In the genomic region with DNA sequence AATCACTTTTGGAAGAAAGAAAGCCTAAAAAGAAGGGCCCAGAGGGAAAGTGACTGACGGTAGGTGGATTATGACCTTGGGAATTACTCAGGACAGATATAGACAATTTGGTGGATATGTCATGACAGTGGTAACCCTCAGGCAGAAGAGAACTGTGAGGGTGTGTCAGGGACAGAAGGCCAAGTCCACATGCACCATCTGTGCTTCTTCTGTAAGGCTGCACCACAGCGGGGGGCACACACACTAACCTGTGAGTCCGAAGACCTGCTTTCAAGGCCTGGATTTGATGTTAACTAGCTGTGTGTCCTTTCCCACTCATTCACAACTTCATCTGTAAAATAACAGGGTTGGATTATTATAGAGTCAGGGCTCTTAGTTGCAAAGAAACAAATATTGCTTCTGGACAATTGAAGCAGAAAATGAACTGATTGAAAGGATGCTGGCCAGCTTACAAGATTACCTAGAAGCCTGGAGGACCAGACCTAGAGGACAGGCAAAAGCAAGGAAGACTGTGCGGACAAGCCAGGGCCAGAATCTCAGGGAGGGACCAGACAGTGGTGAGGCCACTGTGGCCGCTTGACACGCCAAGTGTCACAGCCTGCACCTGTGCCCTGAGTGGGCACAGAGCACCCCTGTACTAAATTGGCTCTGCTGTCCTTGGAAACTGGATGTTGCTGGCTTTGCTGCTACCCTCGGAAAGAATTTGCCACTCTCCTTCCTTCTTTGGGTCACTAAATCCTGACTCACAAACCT, we compare ENCODE assay signal across 13 cellular contexts.
"Had no signal": no experiment of that assay in that cellular context is flagged by ENCODE, and none has a peak within 500 bp of the region (broad histone marks: within the 10 kb centered on the region; RNA-seq: fewer than 3 reads in every experiment).

No MANE protein-coding gene starts in this region.

- H3K9me3 ChIP-seq: stomach, thoracic aorta had no signal

- H3K27me3 ChIP-seq: stomach had no signal

- H3K4me3 ChIP-seq: stomach, thoracic aorta had no signal

- DNase-seq: activated CD4-positive, alpha-beta T cell treated with anti-CD3 and anti-CD28 coated beads, Interleukin-2, amount 10 ng/mL, durations not matched to agents 7 days and 5 days; activated CD8-positive, alpha-beta memory T cell treated with anti-CD3 and anti-CD28 coated beads, Interleukin-2, amount 50 U/mL, for 48 hours; activated gamma-delta T cell; activated T-cell treated with anti-CD3 and anti-CD28 coated beads, Interleukin-2, amount 50 U/mL, for 72 hours; amniotic stem cell; cortex of kidney; effector CD8-positive, alpha-beta T cell; mesenchymal stem cell; nephron progenitor cell; stimulated activated CD4-positive, alpha-beta T cell treated with anti-CD3 and anti-CD28 coated beads, Interleukin-1b, Interleukin-23, amount 100 ng/mL, for 48 hours; stomach; SW 1271 had no signal

- H3K27ac ChIP-seq: stomach, thoracic aorta had no signal

- H3K36me3 ChIP-seq: stomach, thoracic aorta had no signal
